Comparison of ENCODE assay signal across 1 cellular context in genomic region chr18:12721495-12722275, GRCh38.
A peak's percentile ranks its signal among the peaks of the same experiment; 100 is the strongest.
TF ChIP-seq lines count a peak whose summit lies in the region.

No MANE protein-coding gene starts in this region.

TF ChIP-seq in K562, 482 proteins besides CTCF, POLR2A, EP300 and RAD21:
- TF ChIP-seq TFE3 (CRISPR knock-in tag; IDR thresholded peaks at IDR 0.05) (no peak), ZNF589 (CRISPR knock-in tag; IDR thresholded peaks at IDR 0.05; ENCODE audit: low read depth) (no peak), ZNF436 (CRISPR knock-in tag; IDR thresholded peaks at IDR 0.05) (no peak), ZNF316 (IDR thresholded peaks at IDR 0.05) (peak; percentile 90), ZNF395 (CRISPR knock-in tag; IDR thresholded peaks at IDR 0.05) (no peak), TEAD4 (IDR thresholded peaks at IDR 0.05; ENCODE audit: low read length) (no peak), TEAD4 (CRISPR knock-in tag; IDR thresholded peaks at IDR 0.05; ENCODE audit: borderline replicate concordance) (no peak), C11orf30 (IDR thresholded peaks at IDR 0.05; ENCODE audit: low read depth) (peak; percentile 76)
TF ChIP-seq in K562: peak in this region for 2.
